9 cellular contexts compared by ENCODE assay signal in genomic region chr10:79374312-79375191, GRCh38. TPM values are rescaled to one million over a fixed set of nuclear protein-coding genes. Genes with fewer than 3 reads are reported as not detected.
A peak's percentile ranks its signal among the peaks of the same experiment; 100 is the strongest.
DNase-seq lines count a peak whose midpoint lies in the region; ATAC-seq, FAIRE-seq and TF ChIP-seq lines count a peak whose summit lies in the region.
"Had no signal": no experiment of that assay in that cellular context is flagged by ENCODE, and none has a peak within 500 bp of the region (broad histone marks: within the 10 kb centered on the region; RNA-seq: fewer than 3 reads in every experiment).

No MANE protein-coding gene starts in this region.

- no peaks in the 10 kb centered on the region for H3K36me3 Mint-ChIP-seq in activated T-helper 1 cell treated with anti-CD3 and anti-CD28 coated beads, Interleukin-12 subunit alpha, Interleukin-12 subunit beta, Interleukin-2, Interleukin-4 antibody, amounts not matched to agents 30 ng/mL and 10 ng/mL and 1 ng/mL, durations not matched to agents 14 hours and 24 hours and 36 hours (ENCODE audit: low read depth)

- no peak overlapping the region for H2BK120ac ChIP-seq in neuronal stem cell (ENCODE audit: low read depth, low read length)

- H3K4ac ChIP-seq in neuronal stem cell (ENCODE audit: low read length): no peak overlapping the region

- no peak overlapping the region for H4K8ac ChIP-seq in neuronal stem cell (ENCODE audit: low read depth, low read length)

- H2AFZ ChIP-seq in neuronal stem cell (ENCODE audit: low read length): no peak overlapping the region

- peaks cover 0 to 17% of the 10 kb centered on the region in 2 donors for H3K9me3 ChIP-seq in neuronal stem cell (replicated peaks in 1 of 2; ENCODE audit: control insufficient read depth in 2 of 2, insufficient read depth in 1 of 2, low read depth in 1 of 2, low read length in 2 of 2)
- H3K9me3 ChIP-seq in stomach: peaks cover 0 to 9% (median 3%) of the 10 kb centered on the region in 4 donors

- H3K9me3 Mint-ChIP-seq in activated T-helper 1 cell treated with anti-CD3 and anti-CD28 coated beads, Interleukin-12 subunit alpha, Interleukin-12 subunit beta, Interleukin-2, Interleukin-4 antibody, amounts not matched to agents 30 ng/mL and 10 ng/mL and 1 ng/mL, durations not matched to agents 14 hours and 24 hours and 36 hours: no peaks in the 10 kb centered on the region

- no peak overlapping the region for H2BK12ac ChIP-seq in neuronal stem cell (ENCODE audit: low read length)

- no peak overlapping the region for H2BK5ac ChIP-seq in neuronal stem cell (ENCODE audit: low read length)

- no peak overlapping the region for H3K4me2 ChIP-seq in neuronal stem cell (ENCODE audit: insufficient read depth, low read length, poor library complexity, severe bottlenecking)

- H3K27me3 Mint-ChIP-seq in activated T-helper 1 cell treated with anti-CD3 and anti-CD28 coated beads, Interleukin-12 subunit alpha, Interleukin-12 subunit beta, Interleukin-2, Interleukin-4 antibody, amounts not matched to agents 30 ng/mL and 10 ng/mL and 1 ng/mL, durations not matched to agents 14 hours and 24 hours and 36 hours (ENCODE audit: insufficient read depth): peaks cover 28% of the 10 kb centered on the region

- H3K4me3 Mint-ChIP-seq in activated T-helper 1 cell treated with anti-CD3 and anti-CD28 coated beads, Interleukin-12 subunit alpha, Interleukin-12 subunit beta, Interleukin-2, Interleukin-4 antibody, amounts not matched to agents 30 ng/mL and 10 ng/mL and 1 ng/mL, durations not matched to agents 14 hours and 24 hours and 36 hours: no peak overlapping the region

- DNase-seq in GM04504 (ENCODE audit: low read depth): peak; percentile 53
- DNase-seq in RCC 7860 (ENCODE audit: low spot score): peak; percentile 41
- peak; percentile 55 for DNase-seq in activated T-helper 1 cell treated with anti-CD3 and anti-CD28 coated beads, Interleukin-12 subunit alpha, Interleukin-12 subunit beta, Interleukin-2, Interleukin-4 antibody, amounts not matched to agents 30 ng/mL and 10 ng/mL and 1 ng/mL, durations not matched to agents 14 hours and 24 hours and 36 hours (ENCODE audit: low spot score)
- peak; percentile 58 for DNase-seq in fibroblast of the conjunctiva (ENCODE audit: low read depth)
- DNase-seq in neuronal stem cell (ENCODE audit: low spot score): peak; percentile 72
- DNase-seq in stomach: peak; percentile 89

- intact Hi-C loops in activated T-helper 1 cell treated with anti-CD3 and anti-CD28 coated beads, Interleukin-12 subunit alpha, Interleukin-12 subunit beta, Interleukin-2, Interleukin-4 antibody, amounts not matched to agents 30 ng/mL and 10 ng/mL and 1 ng/mL, durations not matched to agents 14 hours and 24 hours and 36 hours (cut with micrococcal nuclease): loop anchor here (1.0 to 10.0 kb wide), 5 partner anchors 27 to 230 kb away; partner anchors contain the start of genes PPIF and ZCCHC24
- intact Hi-C loops in stomach (cut with DNase I; ENCODE audit: low total_unique reads): loop anchor here (5.0 kb wide), 1 partner anchor 93 kb away; no protein-coding TSS in a partner anchor

- TF ChIP-seq POLR2A in stomach (IDR thresholded peaks at IDR 0.05): no peak

- ATAC-seq in HG03432 (IDR thresholded peaks at IDR 0.05; ENCODE audit: unreplicated experiment): peak; percentile 64
- no peak for ATAC-seq in GM18870 (IDR thresholded peaks at IDR 0.05; ENCODE audit: unreplicated experiment)

- no peak overlapping the region for H3K23ac ChIP-seq in neuronal stem cell (ENCODE audit: low read depth, low read length, poor library complexity)

- no peak for FAIRE-seq in RCC 7860 (lab: Jason Lieb, UNC)

- H3K4me1 Mint-ChIP-seq in activated T-helper 1 cell treated with anti-CD3 and anti-CD28 coated beads, Interleukin-12 subunit alpha, Interleukin-12 subunit beta, Interleukin-2, Interleukin-4 antibody, amounts not matched to agents 30 ng/mL and 10 ng/mL and 1 ng/mL, durations not matched to agents 14 hours and 24 hours and 36 hours (ENCODE audit: low read depth): peaks cover 9% of the 10 kb centered on the region

- H3K27ac Mint-ChIP-seq in activated T-helper 1 cell treated with anti-CD3 and anti-CD28 coated beads, Interleukin-12 subunit alpha, Interleukin-12 subunit beta, Interleukin-2, Interleukin-4 antibody, amounts not matched to agents 30 ng/mL and 10 ng/mL and 1 ng/mL, durations not matched to agents 14 hours and 24 hours and 36 hours: no peak overlapping the region

- peak overlapping the region; percentile 0 for H2AK5ac ChIP-seq in neuronal stem cell (ENCODE audit: low read depth, low read length)

- H4K91ac ChIP-seq in neuronal stem cell (ENCODE audit: low read depth, low read length, poor library complexity): no peak overlapping the region

- H3K4me3 ChIP-seq in neuronal stem cell (ENCODE audit: low read length in 2 of 2) (no peak overlapping the region), stomach (no peak overlapping the region)

- H3K9ac ChIP-seq in neuronal stem cell (ENCODE audit: low read depth, low read length, poor library complexity): no peak overlapping the region

- H3K79me1 ChIP-seq in neuronal stem cell (ENCODE audit: low read depth, low read length): peaks cover 3% of the 10 kb centered on the region

- WGBS in neuronal stem cell (ENCODE audit: extremely low coverage in 2 of 2, insufficient read length in 2 of 2, insufficient replicate concordance in 1 of 2), 2 donors: no CpG with 5 or more reads among the region's 7 CpGs
- 6 to 12% (median 11%) methylated on average over 5 to 7 of the region's 7 CpGs for WGBS in stomach, 5 donors

- peaks cover 0 to 5% (median 0%) of the 10 kb centered on the region in 3 experiments for H3K27me3 ChIP-seq in neuronal stem cell (ENCODE audit: control insufficient read depth in 3 of 3, insufficient read depth in 3 of 3, low read depth in 1 of 3, low read length in 3 of 3)
- no peaks in the 10 kb centered on the region for H3K27me3 ChIP-seq in stomach

- no peak overlapping the region for H2BK15ac ChIP-seq in neuronal stem cell (ENCODE audit: low read length)

- no peak overlapping the region for H3K14ac ChIP-seq in neuronal stem cell (ENCODE audit: low read length)

- H3K4me1 ChIP-seq in neuronal stem cell (ENCODE audit: control insufficient read depth in 2 of 2, insufficient read depth in 1 of 2, low read depth in 1 of 2, low read length in 2 of 2) (peaks cover 0 to 2% of the 10 kb centered on the region in 2 donors), stomach (peaks cover 10 to 26% (median 18%) of the 10 kb centered on the region in 4 donors)

- peaks cover 0 to 2% of the 10 kb centered on the region in 2 donors for H3K36me3 ChIP-seq in neuronal stem cell (replicated peaks in 1 of 2; ENCODE audit: control insufficient read depth in 2 of 2, insufficient read depth in 2 of 2, low read length in 2 of 2)
- no peaks in the 10 kb centered on the region for H3K36me3 ChIP-seq in stomach

- H3K27ac ChIP-seq in neuronal stem cell (replicated peaks; ENCODE audit: low read length) (no peak overlapping the region), stomach (no peak overlapping the region)
- H3K27ac ChIP-seq: epithelial cell of prostate had no signal

- no peak for TF ChIP-seq EP300 in stomach (IDR thresholded peaks at IDR 0.05)

- peak in 6 of 7 experiments; percentile 93 to 99 (median 96) for TF ChIP-seq CTCF in stomach (IDR thresholded peaks at IDR 0.05)

- H3K18ac ChIP-seq in neuronal stem cell (ENCODE audit: low read length): peak overlapping the region; percentile 73

RNA-seq across cellular contexts. Expression of gene PPIF, which starts 27.3 kb away (rescaled TPM):
- total RNA-seq in activated T-helper 1 cell treated with anti-CD3 and anti-CD28 coated beads, Interleukin-12 subunit alpha, Interleukin-12 subunit beta, Interleukin-2, Interleukin-4 antibody, amounts not matched to agents 30 ng/mL and 10 ng/mL and 1 ng/mL, durations not matched to agents 14 hours and 24 hours and 36 hours: 155 and 157 TPM in 2 replicates
- 42.1 TPM for polyA plus RNA-seq in neuronal stem cell (2013, experiment 1 of 2)
- 42.3 TPM for polyA plus RNA-seq in neuronal stem cell (2013, experiment 2 of 2)
- total RNA-seq in stomach: 100 to 1,000 TPM in 1 of 5 donors, 10 to 100 TPM in 3, 1 to 10 TPM in 1; 6.4 to 149 (median 46.8) TPM
- 100 to 1,000 TPM in 1 of 3 donors, 10 to 100 TPM in 2; 27.5 to 177 (median 54.7) TPM for polyA plus RNA-seq in stomach
